In the genomic region with DNA sequence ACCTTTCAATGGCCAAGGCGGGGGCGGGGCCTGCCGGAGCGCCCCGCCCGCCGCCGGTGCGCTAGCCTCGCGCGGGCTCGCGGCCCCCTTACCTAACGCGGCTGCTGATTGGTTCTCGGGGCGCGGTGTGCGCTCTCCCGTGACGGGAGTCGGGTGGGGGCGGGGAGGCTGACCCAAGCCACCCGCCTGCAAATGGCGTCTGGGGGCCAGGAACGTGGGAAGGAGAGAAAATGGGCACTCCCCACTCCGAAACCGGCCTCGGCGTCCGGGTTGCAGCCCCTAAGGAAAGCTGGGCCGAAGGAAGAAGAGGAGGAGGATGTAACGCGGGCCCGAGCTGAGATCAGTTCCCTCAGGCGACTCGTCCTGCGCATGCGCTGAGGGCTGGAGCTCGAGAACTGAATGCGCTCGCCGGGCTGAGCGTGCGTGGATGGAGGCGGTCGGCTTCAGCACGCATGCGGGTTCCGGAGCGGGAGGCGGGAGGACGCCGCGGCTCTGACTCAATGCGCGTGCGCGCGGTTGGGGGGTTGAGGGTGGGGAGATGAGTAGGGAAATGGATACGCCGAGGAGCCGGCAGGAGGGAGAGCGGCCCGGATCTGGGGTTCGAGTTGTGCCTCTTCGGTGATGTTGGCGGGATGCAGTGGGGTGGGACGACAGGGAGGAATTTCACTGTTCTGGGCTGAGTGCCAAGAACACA, we compare ENCODE assay signal across 8 cellular contexts. TPM values are rescaled to one million over a fixed set of nuclear protein-coding genes. Genes with fewer than 3 reads are reported as not detected.
DNase-seq lines count a peak whose midpoint lies in the region; ATAC-seq and TF ChIP-seq lines count a peak whose summit lies in the region.

Gene SMG9, minus strand, starts transcription at position 401 of the 694 bp plus-strand sequence. CDS start 4,221 bp downstream, outside the sequence.

- TF ChIP-seq POLR2A in prostate gland (IDR thresholded peaks at IDR 0.05), result peak; percentile 77

- H3K9me3 ChIP-seq in T-helper 17 cell (ENCODE audit: control insufficient read depth, low read length, poor library complexity, severe bottlenecking) (no peaks in the 10 kb centered on the region), prostate gland (no peaks in the 10 kb centered on the region)

- intact Hi-C loops in left ventricle myocardium superior (cut with micrococcal nuclease), result no loop called here
- intact Hi-C loops in prostate gland (cut with DNase I), result loop anchor here (10.0 kb wide), 1 partner anchor 220 kb away; the partner anchor contains the start of gene ZNF575

- peak within 1 kb of the TSS; percentile 98 for H3K27ac Mint-ChIP-seq in T-helper 17 cell

- peak within 1 kb of the TSS; percentile 61 to 86 for H3K4me3 ChIP-seq in prostate gland

- H3K27ac ChIP-seq in prostate gland, result peak within 1 kb of the TSS; percentile 95 to 99

- ATAC-seq in GM18498 (IDR thresholded peaks at IDR 0.05; ENCODE audit: unreplicated experiment) (peak; percentile 74), HG02938 (IDR thresholded peaks at IDR 0.05; ENCODE audit: unreplicated experiment) (peak; percentile 54), T-helper 17 cell (peak; percentile 86), left ventricle myocardium superior (peak; percentile 96)

- peaks cover 37% of the 10 kb centered on the region for H3K4me1 Mint-ChIP-seq in T-helper 17 cell

- under 1% methylated on average over 47 of the region's 70 CpGs for WGBS in prostate gland

- H3K4me3 Mint-ChIP-seq in T-helper 17 cell, result peak within 1 kb of the TSS; percentile 98

- peaks cover 8% of the 10 kb centered on the region for H3K36me3 Mint-ChIP-seq in T-helper 17 cell (ENCODE audit: low read depth)

- peak; percentile 97 to 98 for DNase-seq in NCI-H187 (lab: John Stamatoyannopoulos, UW)
- peak; percentile 99 for DNase-seq in T-helper 17 cell
- peak; percentile 62 to 99 (median 94) for DNase-seq in amygdala (lab: John Stamatoyannopoulos, UW)
- peak; percentile 99 for DNase-seq in left ventricle myocardium superior
- DNase-seq in prostate gland (ENCODE audit: low spot score), result peak; percentile 96
- DNase-seq in ureter (ENCODE audit: low spot score), result peak; percentile 98

- H3K27me3 ChIP-seq in prostate gland (replicated peaks; ENCODE audit: insufficient read depth), result no peaks in the 10 kb centered on the region

- no peaks in the 10 kb centered on the region for H3K36me3 ChIP-seq in prostate gland

- TF ChIP-seq CTCF in prostate gland (IDR thresholded peaks at IDR 0.05), result peak in 2 of 4 experiments; percentile 14 to 22

- H3K27me3 Mint-ChIP-seq in T-helper 17 cell, result no peaks in the 10 kb centered on the region

- no peaks in the 10 kb centered on the region for H3K4me1 ChIP-seq in prostate gland (replicated peaks)

RNA-seq across cellular contexts. Expression of gene SMG9, which starts in this region (rescaled TPM):
- 10 to 100 TPM; 35.6 to 44.4 TPM for total RNA-seq in T-helper 17 cell
- total RNA-seq in left ventricle myocardium superior, result 17.9 TPM
- total RNA-seq in prostate gland, result 10 to 100 TPM; 22.9 to 45.1 TPM
- 60.6 TPM for total RNA-seq in ureter

Comparison
In these comparisons a context has a peak if more than half of its experiments do, and no peak if none do; other contexts are left out.
1. Peak in every context shown above with its lines: DNase-seq, ATAC-seq, H3K4me3 ChIP-seq and H3K27ac ChIP-seq.